Comparison of ENCODE assay signal across 8 cellular contexts in genomic region chr4:139030614-139031235, GRCh38. TPM values are rescaled to one million over a fixed set of nuclear protein-coding genes. Genes with fewer than 3 reads are reported as not detected.
DNase-seq lines count a peak whose midpoint lies in the region; ATAC-seq lines count a peak whose summit lies in the region.

No MANE protein-coding gene starts in this region.

- DNase-seq in AML-193 (lab: John Stamatoyannopoulos, UW) (peak; percentile 53 to 67), NCI-H510A treated with DMSO at 0.1 percent for 48 hours (lab: John Stamatoyannopoulos, UW) (peak; percentile 71), ecto neural progenitor cell (ENCODE audit: low spot score) (peak; percentile 72), lung microvascular endothelial cell (ENCODE audit: low read depth in 2 of 2) (peak; percentile 86 to 92)
- DNase-seq in activated CD4-positive, alpha-beta T cell treated with anti-CD3 and anti-CD28 coated beads, Interleukin-2, amount 50 U/mL, for 4 hours = peak; percentile 65 to 70
- DNase-seq in stimulated activated CD8-positive, alpha-beta memory T cell treated with anti-CD3 and anti-CD28 coated beads, Interleukin-15, amount 100 ng/mL, for 24 hours (ENCODE audit: low read depth) = peak; percentile 28

- ATAC-seq in GM18907 (IDR thresholded peaks at IDR 0.05; ENCODE audit: unreplicated experiment) (peak; percentile 75), HG03378 (IDR thresholded peaks at IDR 0.05; ENCODE audit: unreplicated experiment) (peak; percentile 88)

RNA-seq across cellular contexts. Expression of gene NOCT, which starts 15.1 kb away (rescaled TPM):
- total RNA-seq in lung microvascular endothelial cell = 18.3 and 24.6 TPM in 2 replicates

Comparison
In these comparisons a context has a peak if more than half of its experiments do, and no peak if none do; other contexts are left out.
1. Peak in every context shown above with its lines: DNase-seq and ATAC-seq.
2. DNase-seq: peak in every context shown above with its lines; median percentile 89 in lung microvascular endothelial cell; 72 in ecto neural progenitor cell; 71 in NCI-H510A treated with DMSO at 0.1 percent for 48 hours; 68 in activated CD4-positive, alpha-beta T cell treated with anti-CD3 and anti-CD28 coated beads, Interleukin-2, amount 50 U/mL, for 4 hours; 60 in AML-193; 28 in stimulated activated CD8-positive, alpha-beta memory T cell treated with anti-CD3 and anti-CD28 coated beads, Interleukin-15, amount 100 ng/mL, for 24 hours.